In genomic region chr3:138097192-138097829, GRCh38 we compare ENCODE assay signal across 1 cellular context.
TF ChIP-seq lines count a peak whose summit lies in the region.

No MANE protein-coding gene starts in this region.

TF ChIP-seq in WTC11, 78 proteins besides CTCF, POLR2A, EP300 and RAD21 (continued from another document):
- TF ChIP-seq TP53 (CRISPR knock-in tag; IDR thresholded peaks at IDR 0.05) (no peak), ZNF121 (CRISPR knock-in tag; IDR thresholded peaks at IDR 0.05) (no peak), SMAD4 (CRISPR knock-in tag; IDR thresholded peaks at IDR 0.05) (no peak), FOXP1 (CRISPR knock-in tag; IDR thresholded peaks at IDR 0.05; ENCODE audit: borderline replicate concordance) (no peak), CDX4 (CRISPR knock-in tag; IDR thresholded peaks at IDR 0.05; ENCODE audit: borderline replicate concordance) (no peak), ZMAT4 (CRISPR knock-in tag; IDR thresholded peaks at IDR 0.05) (no peak), IRF1 (CRISPR knock-in tag; IDR thresholded peaks at IDR 0.05) (no peak), ZNF232 (CRISPR knock-in tag; IDR thresholded peaks at IDR 0.05) (no peak), ZNF423 (CRISPR knock-in tag; IDR thresholded peaks at IDR 0.05) (no peak), ZNF219 (CRISPR knock-in tag; IDR thresholded peaks at IDR 0.05; ENCODE audit: borderline replicate concordance) (no peak), FOXK1 (CRISPR knock-in tag; IDR thresholded peaks at IDR 0.05) (no peak), ZNF416 (CRISPR knock-in tag; IDR thresholded peaks at IDR 0.05) (no peak), ZSCAN18 (CRISPR knock-in tag; IDR thresholded peaks at IDR 0.05) (no peak)
